Comparison of ENCODE assay signal across 10 cellular contexts in the genomic region with DNA sequence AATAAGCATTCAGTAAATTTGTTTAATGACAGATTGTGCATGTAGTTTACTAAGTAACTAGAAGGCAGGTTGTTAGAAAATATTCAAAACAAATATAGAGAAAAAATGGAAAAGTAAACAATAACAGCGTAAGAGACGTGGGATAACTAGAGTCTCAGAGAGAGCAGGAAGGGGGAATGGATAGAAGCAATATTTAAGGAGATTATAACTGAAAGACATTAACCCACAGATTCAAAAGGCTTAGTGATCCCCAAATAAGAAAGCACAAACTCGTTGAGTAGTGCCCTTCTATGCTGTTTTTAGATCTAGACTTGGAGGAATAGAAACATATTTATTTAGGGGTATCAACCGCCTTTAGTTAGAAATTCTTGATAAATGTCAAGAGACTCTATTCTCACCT.
A peak's percentile ranks its signal among the peaks of the same experiment; 100 is the strongest.
ATAC-seq and TF ChIP-seq lines count a peak whose summit lies in the region.
"Had no signal": no experiment of that assay in that cellular context is flagged by ENCODE, and none has a peak within 500 bp of the region (broad histone marks: within the 10 kb centered on the region; RNA-seq: fewer than 3 reads in every experiment).

No MANE protein-coding gene starts in this region.

- no peak for TF ChIP-seq CTCF in HEK293 (tag by site-specific recombination; IDR thresholded peaks at IDR 0.05)

- POLR2A ChIA-PET in HEK293 (lab: Yijun Ruan, JAX), result no interaction called here

- H3K27ac ChIP-seq in HEK293 (ENCODE audit: extremely low read depth, low read depth, low read length), result no peak overlapping the region
- H3K27ac ChIP-seq: 22Rv1; A549; BLaER1; BLaER1 treated with 17β-estradiol and CSF1 and Interleukin-3, amounts not matched to agents 10 nM and 100 nM; C4-2B had no signal

- ATAC-seq in HG02759 (IDR thresholded peaks at IDR 0.05; ENCODE audit: unreplicated experiment), result no peak
- ATAC-seq: A549; CD8-positive, alpha-beta T cell had no signal

- H3K9me3 ChIP-seq in HEK293 (ENCODE audit: control insufficient read depth, insufficient read depth, low read depth, low read length), result no peaks in the 10 kb centered on the region
- H3K9me3 ChIP-seq: BE2C, BLaER1, Caco-2 had no signal

- no peak overlapping the region for H3K4me3 ChIP-seq in HEK293 (ENCODE audit: low read depth, low read length)
- H3K4me3 ChIP-seq: A549; BLaER1; BLaER1 treated with 17β-estradiol and CSF1 and Interleukin-3, amounts not matched to agents 10 nM and 100 nM had no signal

- CTCF ChIA-PET in HEK293 (lab: Yijun Ruan, JAX), result no interaction called here

- H3K4me1 ChIP-seq in HEK293 (ENCODE audit: control insufficient read depth, insufficient read depth, low read length), result no peaks in the 10 kb centered on the region
- H3K4me1 ChIP-seq: A549, BE2C, Caco-2 had no signal

- H3K36me3 ChIP-seq in HEK293 (ENCODE audit: control insufficient read depth in 2 of 2, insufficient read depth in 1 of 2, low read length in 2 of 2), result no peaks in the 10 kb centered on the region
- H3K36me3 ChIP-seq: BE2C; BLaER1; BLaER1 treated with 17β-estradiol and CSF1 and Interleukin-3, amounts not matched to agents 10 nM and 100 nM had no signal

TF ChIP-seq in HEK293, 187 proteins besides CTCF, POLR2A, EP300 and RAD21:
- TF ChIP-seq ZNF558 (tag by site-specific recombination; IDR thresholded peaks at IDR 0.05), result peak; percentile 95
- TF ChIP-seq BCL11B (tag by site-specific recombination; IDR thresholded peaks at IDR 0.05; ENCODE audit: low read depth), result no peak
